In genomic region chr3:36244728-36245127, GRCh38 we compare ENCODE assay signal across 22 cellular contexts.
DNase-seq lines count a peak whose midpoint lies in the region; ATAC-seq and TF ChIP-seq lines count a peak whose summit lies in the region.
"Had no signal": no experiment of that assay in that cellular context is flagged by ENCODE, and none has a peak within 500 bp of the region (broad histone marks: within the 10 kb centered on the region; RNA-seq: fewer than 3 reads in every experiment).

No MANE protein-coding gene starts in this region.

- no peak overlapping the region for H3K4me3 ChIP-seq in AG10803 (ENCODE audit: low read length)
- no peak overlapping the region for H3K4me3 ChIP-seq in astrocyte of the cerebellum (ENCODE audit: low read depth, low read length)
- H3K4me3 ChIP-seq in kidney epithelial cell (ENCODE audit: low read depth, low read length) = no peak overlapping the region
- H3K4me3 ChIP-seq: gastroesophageal sphincter, skin epidermis, uterus had no signal

- no peak for TF ChIP-seq CTCF in AG10803 (conservative IDR thresholded peaks at IDR 0.05; ENCODE audit: low read length)
- TF ChIP-seq CTCF in astrocyte of the cerebellum (IDR thresholded peaks at IDR 0.05; ENCODE audit: low read depth, low read length, missing control alignments) = no peak
- TF ChIP-seq CTCF in kidney epithelial cell (IDR thresholded peaks at IDR 0.05; ENCODE audit: insufficient read depth, low read length, poor library complexity, severe bottlenecking) = no peak

- no peak overlapping the region for H3K4me3 Mint-ChIP-seq in activated CD4-positive, alpha-beta memory T cell treated with anti-CD3 and anti-CD28 coated beads, Interleukin-2, amount 10 ng/mL, durations not matched to agents 7 days and 5 days
- H3K4me3 Mint-ChIP-seq: activated T-cell treated with anti-CD3 and anti-CD28 coated beads, Interleukin-2, amount 50 U/mL, for 4 hours; brain; CD8-positive, alpha-beta memory T cell; dendritic cell treated with granulocyte-macrophage colony-stimulating factor and Interleukin-4, amounts not matched to agents 40 ng/mL and 50 ng/mL, for 4 days; mesothelial cell of epicardium had no signal

- POLR2A ChIA-PET in activated CD4-positive, alpha-beta memory T cell treated with anti-CD3 and anti-CD28 coated beads, Interleukin-2, amount 10 ng/mL, durations not matched to agents 7 days and 5 days (lab: Charles Lee) = no interaction called here

- H3K27me3 Mint-ChIP-seq in activated CD4-positive, alpha-beta memory T cell treated with anti-CD3 and anti-CD28 coated beads, Interleukin-2, amount 10 ng/mL, durations not matched to agents 7 days and 5 days = no peaks in the 10 kb centered on the region
- H3K27me3 Mint-ChIP-seq: brain; CD8-positive, alpha-beta memory T cell; dendritic cell treated with granulocyte-macrophage colony-stimulating factor and Interleukin-4, amounts not matched to agents 40 ng/mL and 50 ng/mL, for 4 days; progenitor cell of endocrine pancreas had no signal

- DNase-seq in AG10803 (ENCODE audit: low read depth) = peak; percentile 58
- DNase-seq in HT1080 (ENCODE audit: low read depth) = peak; percentile 78
- peak; percentile 29 for DNase-seq in astrocyte of the cerebellum (ENCODE audit: low read depth)
- DNase-seq in kidney epithelial cell (ENCODE audit: low read depth) = peak; percentile 9
- DNase-seq in OCI-M1 (lab: John Stamatoyannopoulos, UW) = no peak
- no peak for DNase-seq in cortex of kidney (lab: John Stamatoyannopoulos, UW)
- DNase-seq in activated CD4-positive, alpha-beta memory T cell treated with anti-CD3 and anti-CD28 coated beads, Interleukin-2, amount 10 ng/mL, durations not matched to agents 7 days and 5 days = no peak
- DNase-seq: activated naive CD4-positive, alpha-beta T cell treated with anti-CD3 and anti-CD28 coated beads, Interleukin-2, amount 50 U/mL, for 16 hours; activated T-cell treated with anti-CD3 and anti-CD28 coated beads, Interleukin-2, amount 50 U/mL, for 4 hours; CD8-positive, alpha-beta memory T cell; DMS79 treated with DMSO at 0.1 percent for 48 hours; Karpas-422; NCI-H1105 treated with DMSO at 0.1 percent for 48 hours; NCI-H526; uterus had no signal

- H3K36me3 ChIP-seq in kidney epithelial cell (ENCODE audit: control insufficient read depth, insufficient read depth, low read length) = no peaks in the 10 kb centered on the region
- H3K36me3 ChIP-seq: gastroesophageal sphincter, uterus had no signal

- no peak overlapping the region for H3K27ac Mint-ChIP-seq in activated CD4-positive, alpha-beta memory T cell treated with anti-CD3 and anti-CD28 coated beads, Interleukin-2, amount 10 ng/mL, durations not matched to agents 7 days and 5 days
- H3K27ac Mint-ChIP-seq: brain; CD8-positive, alpha-beta memory T cell; dendritic cell treated with granulocyte-macrophage colony-stimulating factor and Interleukin-4, amounts not matched to agents 40 ng/mL and 50 ng/mL, for 4 days; mesothelial cell of epicardium; progenitor cell of endocrine pancreas had no signal

- no peaks in the 10 kb centered on the region for H3K4me1 Mint-ChIP-seq in activated CD4-positive, alpha-beta memory T cell treated with anti-CD3 and anti-CD28 coated beads, Interleukin-2, amount 10 ng/mL, durations not matched to agents 7 days and 5 days
- H3K4me1 Mint-ChIP-seq: brain; CD8-positive, alpha-beta memory T cell; mesothelial cell of epicardium had no signal

- H3K36me3 Mint-ChIP-seq in activated CD4-positive, alpha-beta memory T cell treated with anti-CD3 and anti-CD28 coated beads, Interleukin-2, amount 10 ng/mL, durations not matched to agents 7 days and 5 days (ENCODE audit: low read depth) = no peaks in the 10 kb centered on the region
- H3K36me3 Mint-ChIP-seq: brain; CD8-positive, alpha-beta memory T cell; mesothelial cell of epicardium had no signal

- in situ Hi-C loops in astrocyte of the cerebellum (cut with HindIII; ENCODE audit: low sequenced_read_pairs) = no loop called here

- ATAC-seq in HG02884 (IDR thresholded peaks at IDR 0.05; ENCODE audit: unreplicated experiment) = no peak
- ATAC-seq: activated T-cell treated with anti-CD3 and anti-CD28 coated beads, Interleukin-2, amount 50 U/mL, for 4 hours; gastroesophageal sphincter had no signal

- no peaks in the 10 kb centered on the region for H3K9me3 Mint-ChIP-seq in activated CD4-positive, alpha-beta memory T cell treated with anti-CD3 and anti-CD28 coated beads, Interleukin-2, amount 10 ng/mL, durations not matched to agents 7 days and 5 days
- H3K9me3 Mint-ChIP-seq: activated T-cell treated with anti-CD3 and anti-CD28 coated beads, Interleukin-2, amount 50 U/mL, for 4 hours; brain; dendritic cell treated with granulocyte-macrophage colony-stimulating factor and Interleukin-4, amounts not matched to agents 40 ng/mL and 50 ng/mL, for 4 days; mesothelial cell of epicardium had no signal

- no peaks in the 10 kb centered on the region for H3K27me3 ChIP-seq in kidney epithelial cell (ENCODE audit: control insufficient read depth, insufficient read depth, low read length)
- H3K27me3 ChIP-seq: gastroesophageal sphincter, uterus had no signal

- CTCF ChIA-PET in activated CD4-positive, alpha-beta memory T cell treated with anti-CD3 and anti-CD28 coated beads, Interleukin-2, amount 10 ng/mL, durations not matched to agents 7 days and 5 days (lab: Charles Lee) = no interaction called here

Comparison
In these comparisons a context has a peak if more than half of its experiments do, and no peak if none do; other contexts are left out.
1. DNase-seq: peak in AG10803 (single experiment), HT1080 (single experiment), astrocyte of the cerebellum (single experiment) and kidney epithelial cell (single experiment); none in OCI-M1 (single experiment), cortex of kidney (single experiment) and activated CD4-positive, alpha-beta memory T cell treated with anti-CD3 and anti-CD28 coated beads, Interleukin-2, amount 10 ng/mL, durations not matched to agents 7 days and 5 days (single experiment).